12 cellular contexts compared by ENCODE assay signal in the genomic region with DNA sequence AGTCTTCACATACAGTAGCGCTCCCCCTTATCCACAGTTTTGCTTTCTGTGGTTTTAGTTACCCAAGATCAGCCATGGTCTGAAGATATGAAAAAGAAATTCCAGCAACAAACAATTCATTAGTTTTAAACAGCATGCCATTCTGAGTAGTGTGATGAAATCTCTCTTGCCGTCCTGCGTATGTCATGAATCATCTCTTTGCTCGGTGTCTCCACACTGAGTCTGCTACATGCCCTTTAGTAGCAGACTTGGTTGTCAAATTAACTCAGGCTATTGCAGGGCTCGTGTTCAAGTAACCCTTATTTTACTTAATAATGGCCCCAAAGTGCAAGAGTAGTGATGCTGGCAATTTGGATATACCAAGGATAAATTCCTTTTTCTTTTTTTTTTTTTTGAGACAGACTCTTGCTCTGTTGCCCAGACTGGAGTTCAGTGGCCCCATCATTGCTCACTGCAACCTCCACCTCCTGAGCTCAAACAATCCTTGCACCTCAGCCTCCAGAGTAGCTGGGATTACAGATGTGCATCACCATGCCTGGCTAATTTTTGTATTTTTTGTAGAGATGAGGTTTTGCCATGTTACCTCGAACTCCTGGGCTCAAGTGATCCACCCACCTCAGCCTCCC. TPM values are rescaled to one million over a fixed set of nuclear protein-coding genes. Genes with fewer than 3 reads are reported as not detected.
DNase-seq lines count a peak whose midpoint lies in the region; ATAC-seq and TF ChIP-seq lines count a peak whose summit lies in the region.
"Had no signal": no experiment of that assay in that cellular context is flagged by ENCODE, and none has a peak within 500 bp of the region (broad histone marks: within the 10 kb centered on the region; RNA-seq: fewer than 3 reads in every experiment).

No MANE protein-coding gene starts in this region.

- H3K4me2 ChIP-seq in IMR-90 (ENCODE audit: low read depth, low read length): peak overlapping the region; percentile 33; the same call in 1 of the 2 replicates

- ATAC-seq in IMR-90 (ENCODE audit: low read depth) (peak; percentile 95), HG03571 (IDR thresholded peaks at IDR 0.05; ENCODE audit: unreplicated experiment) (no peak)
- ATAC-seq: right cardiac atrium had no signal

- H4K5ac ChIP-seq in IMR-90 (ENCODE audit: low read depth, low read length): no peak overlapping the region

- TF ChIP-seq CTCF in AG09319 (IDR thresholded peaks at IDR 0.05; ENCODE audit: low read depth, low read length) (no peak), IMR-90 (conservative IDR thresholded peaks at IDR 0.05; ENCODE audit: low read depth, low read length) (no peak), BE2C (IDR thresholded peaks at IDR 0.05; ENCODE audit: low read depth, low read length) (no peak)

- H3K4ac ChIP-seq in IMR-90 (ENCODE audit: low read depth, low read length): no peak overlapping the region

- dilution Hi-C loops in IMR-90 (cut with HindIII; ENCODE audit: low sequenced_read_pairs, unreplicated experiment): no loop called here

- H2AK5ac ChIP-seq in IMR-90 (ENCODE audit: low read depth, low read length): no peak overlapping the region

- CTCF ChIA-PET in IMR-90 (lab: Yijun Ruan, JAX): interaction anchor here (0.7 kb wide), 1 partner anchor 49 kb away, joined by 4 read pairs; no protein-coding TSS in a partner anchor

- intact Hi-C loops in IMR-90 (cut with micrococcal nuclease): no loop called here

- H3K18ac ChIP-seq in IMR-90 (ENCODE audit: low read depth, low read length): no peak overlapping the region

- no peak overlapping the region for H2BK5ac ChIP-seq in IMR-90 (ENCODE audit: low read depth, low read length, poor library complexity, severe bottlenecking)

- H3K36me3 ChIP-seq in IMR-90 (ENCODE audit: control insufficient read depth, insufficient read depth, low read length) (peaks cover 1% of the 10 kb centered on the region), BE2C (no peaks in the 10 kb centered on the region)

- no peak overlapping the region for H2BK20ac ChIP-seq in IMR-90 (ENCODE audit: low read depth, low read length)

- in situ Hi-C loops in IMR-90 (cut with MboI; ENCODE audit: low sequenced_read_pairs): no loop called here

- no peak for TF ChIP-seq RAD21 in IMR-90 (IDR thresholded peaks at IDR 0.05; ENCODE audit: low read length)

- no peak overlapping the region for H4K91ac ChIP-seq in IMR-90 (ENCODE audit: insufficient read depth, low read depth, low read length)

- H3K9me1 ChIP-seq in IMR-90 (ENCODE audit: insufficient read depth, low read length): 0 out of 2 replicates have a peak, but pooled peaks cover 9% of the 10 kb centered on the region

- WGBS in IMR-90 (ENCODE audit: extremely low coverage in 2 of 2, insufficient read length in 1 of 2), 2 experiments: no CpG with 5 or more reads among the region's 6 CpGs

- H4K8ac ChIP-seq in IMR-90 (ENCODE audit: low read depth in 2 of 2, low read length in 2 of 2): no peak overlapping the region

- H3K9me3 ChIP-seq in IMR-90 (ENCODE audit: control insufficient read depth, insufficient read depth, low read length): no peaks in the 10 kb centered on the region
- no peaks in the 10 kb centered on the region for H3K9me3 ChIP-seq in BE2C

- H3K27me3 ChIP-seq in IMR-90 (ENCODE audit: control insufficient read depth, insufficient read depth, low read length) (no peaks in the 10 kb centered on the region), BE2C (no peaks in the 10 kb centered on the region)

- no peak overlapping the region for H2BK15ac ChIP-seq in IMR-90 (ENCODE audit: low read depth, low read length)

- no peak overlapping the region for H3K27ac ChIP-seq in IMR-90 (ENCODE audit: insufficient read depth, low read length)

- POLR2A ChIA-PET in IMR-90 (lab: Charles Lee; ENCODE audit: unreplicated experiment): no interaction called here

- TF ChIP-seq POLR2A in IMR-90 (IDR thresholded peaks at IDR 0.05; ENCODE audit: low read depth, low read length): no peak

- H2AK9ac ChIP-seq in IMR-90 (replicated peaks; ENCODE audit: low read depth, low read length, poor library complexity): no peak overlapping the region

- no TSS peak for BruUV-seq in IMR-90 (replicated peaks; lab: Mats Ljungman, UMichigan)

- DNase-seq in AG09319 (ENCODE audit: extremely low read depth, low read depth): peak; percentile 82
- peak; percentile 92 for DNase-seq in IMR-90
- DNase-seq in amniotic epithelial cell (ENCODE audit: low read depth): peak; percentile 98
- peak; percentile 62 for DNase-seq in kidney glomerular epithelial cell (lab: John Stamatoyannopoulos, UW)
- DNase-seq in BE2C: no peak
- no peak for DNase-seq in SKM-1 (lab: John Stamatoyannopoulos, UW; ENCODE audit: unreplicated experiment)
- DNase-seq in NCI-H187 (lab: John Stamatoyannopoulos, UW): no peak
- DNase-seq: DMS 273 treated with DMSO at 0.1 percent for 48 hours, H7, NCI-H2107, right cardiac atrium had no signal

- H3K14ac ChIP-seq in IMR-90 (replicated peaks; ENCODE audit: low read depth, low read length): no peak overlapping the region

- H3K4me3 ChIP-seq in IMR-90 (ENCODE audit: insufficient read depth, low read depth, low read length): no peak overlapping the region
- H3K4me3 ChIP-seq in BE2C (ENCODE audit: low read depth, low read length): no peak overlapping the region

- peaks cover 49% of the 10 kb centered on the region for H4K20me1 ChIP-seq in IMR-90 (ENCODE audit: insufficient read depth, low read length)

- H3K56ac ChIP-seq in IMR-90 (ENCODE audit: extremely low read depth, insufficient read depth, low read length): no peak overlapping the region

- no peak overlapping the region for H3K23ac ChIP-seq in IMR-90 (ENCODE audit: low read depth, low read length)

- H3K9ac ChIP-seq in IMR-90 (ENCODE audit: low read depth, low read length): no peak overlapping the region

- no peak overlapping the region for H2AFZ ChIP-seq in IMR-90 (replicated peaks; ENCODE audit: low read length, poor library complexity)

- H3K79me1 ChIP-seq in IMR-90 (ENCODE audit: low read depth in 1 of 2, low read length in 2 of 2): peaks cover 10 to 58% of the 10 kb centered on the region in 2 experiments

- H2BK120ac ChIP-seq in IMR-90 (ENCODE audit: low read depth, low read length): no peak overlapping the region

- H3K4me1 ChIP-seq in IMR-90 (ENCODE audit: control insufficient read depth, insufficient read depth, low read length) (peaks cover 2% of the 10 kb centered on the region; the same call in 1 of the 2 replicates), BE2C (no peaks in the 10 kb centered on the region)

TF ChIP-seq in IMR-90, 13 proteins besides CTCF, POLR2A, EP300 and RAD21:
- no peak for TF ChIP-seq MAFK (IDR thresholded peaks at IDR 0.05; ENCODE audit: low read depth, low read length)
- TF ChIP-seq, protein P1, sequence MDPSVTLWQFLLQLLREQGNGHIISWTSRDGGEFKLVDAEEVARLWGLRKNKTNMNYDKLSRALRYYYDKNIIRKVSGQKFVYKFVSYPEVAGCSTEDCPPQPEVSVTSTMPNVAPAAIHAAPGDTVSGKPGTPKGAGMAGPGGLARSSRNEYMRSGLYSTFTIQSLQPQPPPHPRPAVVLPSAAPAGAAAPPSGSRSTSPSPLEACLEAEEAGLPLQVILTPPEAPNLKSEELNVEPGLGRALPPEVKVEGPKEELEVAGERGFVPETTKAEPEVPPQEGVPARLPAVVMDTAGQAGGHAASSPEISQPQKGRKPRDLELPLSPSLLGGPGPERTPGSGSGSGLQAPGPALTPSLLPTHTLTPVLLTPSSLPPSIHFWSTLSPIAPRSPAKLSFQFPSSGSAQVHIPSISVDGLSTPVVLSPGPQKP (IDR thresholded peaks at IDR 0.05; ENCODE audit: borderline replicate concordance, low read depth, low read length): no peak
- peak; percentile 54; the same call in 1 of the 2 replicates for TF ChIP-seq BHLHE40 (IDR thresholded peaks at IDR 0.05; ENCODE audit: low read depth, low read length)
- peak; percentile 52; the same call in 1 of the 2 replicates for TF ChIP-seq MXI1 (IDR thresholded peaks at IDR 0.05; ENCODE audit: borderline replicate concordance, low read depth, low read length)
- peak; percentile 55 for TF ChIP-seq FOS (IDR thresholded peaks at IDR 0.05; ENCODE audit: low read depth, low read length)
- peak; percentile 96 for TF ChIP-seq CEBPB (IDR thresholded peaks at IDR 0.05; ENCODE audit: low read depth, low read length)
- TF ChIP-seq CHD1 (IDR thresholded peaks at IDR 0.05; ENCODE audit: low read depth, low read length): no peak
- 0 out of 2 replicates have a peak, but pooled peaks have one; percentile 8 for TF ChIP-seq NFE2L2 (IDR thresholded peaks at IDR 0.05; ENCODE audit: low read depth, low read length)

RNA-seq across cellular contexts. Expression of a gene that starts 22.6 kb away (rescaled TPM):
- 6.9 and 7.5 TPM in 2 replicates for total RNA-seq in IMR-90 (2012; rRNA removed)
- 13.8 and 15.0 TPM in 2 replicates for polyA plus RNA-seq in IMR-90 (2012; rRNA removed)
- 4.2 and 7.4 TPM in 2 replicates for polyA plus RNA-seq in IMR-90 (2012; cell fraction: cytosol; rRNA removed)
- polyA plus RNA-seq in IMR-90 (2012; cell fraction: nucleus; rRNA removed; ENCODE audit: low replicate concordance): 6.5 and 21.4 TPM in 2 replicates
- polyA plus RNA-seq in BE2C (2012; ENCODE audit: insufficient read depth, insufficient read length, low read depth): 8.8 TPM

Comparison
In these comparisons a context has a peak if more than half of its experiments do, and no peak if none do; other contexts are left out.
1. DNase-seq: peak in AG09319 (single experiment), IMR-90 (single experiment), amniotic epithelial cell (single experiment) and kidney glomerular epithelial cell (single experiment); none in BE2C (single experiment), SKM-1 (single experiment) and NCI-H187 (0 of 2).